16 cellular contexts compared by ENCODE assay signal in genomic region chr22:32328306-32329201, GRCh38. TPM values are rescaled to one million over a fixed set of nuclear protein-coding genes. Genes with fewer than 3 reads are reported as not detected.
"Had no signal": no experiment of that assay in that cellular context is flagged by ENCODE, and none has a peak within 500 bp of the region (broad histone marks: within the 10 kb centered on the region; RNA-seq: fewer than 3 reads in every experiment).

No MANE protein-coding gene starts in this region.

- ATAC-seq: gastroesophageal sphincter; heart left ventricle; naive thymus-derived CD4-positive, alpha-beta T cell; WTC11 had no signal

- DNase-seq: activated CD4-positive, alpha-beta T cell treated with anti-CD3 and anti-CD28 coated beads for 4 hours; activated T-cell treated with anti-CD3 and anti-CD28 coated beads for 4 hours; cerebellar nuclear complex; effector CD8-positive, alpha-beta T cell; heart left ventricle; mesenchymal stem cell; naive thymus-derived CD4-positive, alpha-beta T cell; stimulated activated naive CD4-positive, alpha-beta T cell had no signal

RNA-seq across cellular contexts. Expression of gene RFPL3, which starts 29.1 kb away (rescaled TPM):
- total RNA-seq: bronchial epithelial cell; endothelial cell of umbilical vein; esophagus muscularis mucosa; gastroesophageal sphincter; heart left ventricle; lower leg skin; mucosa of gallbladder; naive thymus-derived CD4-positive, alpha-beta T cell; subcutaneous adipose tissue; WTC11 had no signal
- polyA plus RNA-seq: endothelial cell of umbilical vein; heart left ventricle; naive thymus-derived CD4-positive, alpha-beta T cell had no signal
